8 cellular contexts compared by ENCODE assay signal in the genomic region with DNA sequence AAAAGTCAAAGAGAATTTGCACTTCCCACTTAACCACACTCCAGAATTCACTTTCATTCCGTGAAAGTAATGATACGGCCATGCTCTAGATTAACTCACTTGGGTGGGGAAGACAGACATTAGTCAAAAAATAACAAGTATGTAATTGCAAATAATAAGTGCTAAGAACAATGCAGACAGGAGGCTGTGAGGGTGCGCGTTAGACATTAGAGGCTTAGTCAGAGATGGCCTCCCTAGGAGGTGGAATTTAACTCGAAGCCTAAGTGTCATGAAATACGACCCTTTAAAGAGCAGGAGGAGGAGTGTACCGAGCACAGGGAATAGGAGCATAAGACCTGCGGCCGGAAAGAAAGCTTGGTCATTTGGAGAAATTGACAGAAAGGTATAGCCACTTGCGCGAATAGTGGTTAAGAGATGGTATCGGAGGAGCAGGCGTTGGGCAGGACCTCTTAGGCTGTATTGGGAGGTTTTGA. TPM values are rescaled to one million over a fixed set of nuclear protein-coding genes. Genes with fewer than 3 reads are reported as not detected.
A peak's percentile ranks its signal among the peaks of the same experiment; 100 is the strongest.
DNase-seq lines count a peak whose midpoint lies in the region; ATAC-seq and TF ChIP-seq lines count a peak whose summit lies in the region.

No MANE protein-coding gene starts in this region.

- H3K27ac Mint-ChIP-seq in Caco-2 (ENCODE audit: unreplicated experiment), result no peak overlapping the region

- H3K4me1 Mint-ChIP-seq in Caco-2 (ENCODE audit: low read depth, unreplicated experiment), result peaks cover 12% of the 10 kb centered on the region

- H3K27me3 ChIP-seq in Caco-2 (replicated peaks; ENCODE audit: control insufficient read depth, insufficient read depth, low read length), result no peaks in the 10 kb centered on the region
- H3K27me3 ChIP-seq in body of pancreas, result no peaks in the 10 kb centered on the region
- H3K27me3 ChIP-seq in liver (ENCODE audit: control insufficient read depth in 4 of 4, insufficient read depth in 4 of 4, low read length in 3 of 4), result no peaks in the 10 kb centered on the region
- H3K27me3 ChIP-seq in upper lobe of right lung, result no peaks in the 10 kb centered on the region

- peak overlapping the region; percentile 55 to 67 for H3K9ac ChIP-seq in liver (ENCODE audit: low read depth in 1 of 2, low read length in 2 of 2)

- POLR2A ChIA-PET in Caco-2 (lab: Charles Lee), result no interaction called here

- H3K36me3 Mint-ChIP-seq in Caco-2 (ENCODE audit: insufficient read depth, unreplicated experiment), result peaks cover 35% of the 10 kb centered on the region

- intact Hi-C loops in Caco-2 (cut with micrococcal nuclease; ENCODE audit: unreplicated experiment), result no loop called here
- intact Hi-C loops in body of pancreas (cut with DNase I), result no loop called here
- intact Hi-C loops in upper lobe of right lung (cut with DNase I), result no loop called here

- H3K27ac ChIP-seq in body of pancreas, result peak overlapping the region in 3 of 4 donors; percentile 76 to 84 (median 83)
- H3K27ac ChIP-seq in liver (ENCODE audit: low read depth in 1 of 2, low read length in 2 of 2), result peak overlapping the region; percentile 73 to 75
- H3K27ac ChIP-seq in upper lobe of right lung, result peak overlapping the region; percentile 85

- TSS peak; percentile 38 for BruUV-seq in Caco-2 (replicated peaks; lab: Mats Ljungman, UMichigan)

- TF ChIP-seq CTCF in Caco-2 (IDR thresholded peaks at IDR 0.05; ENCODE audit: insufficient read depth in 1 of 2, low read depth in 1 of 2, low read length in 1 of 2, severe bottlenecking in 1 of 2, unreplicated experiment in 1 of 2) (no peak), body of pancreas (IDR thresholded peaks at IDR 0.05) (peak in 1 of 7 experiments; percentile 2), liver (IDR thresholded peaks at IDR 0.05; ENCODE audit: low read depth, low read length, missing input control) (no peak), upper lobe of right lung (IDR thresholded peaks at IDR 0.05) (no peak)

- H3K27me3 Mint-ChIP-seq in Caco-2 (ENCODE audit: insufficient read depth, unreplicated experiment), result no peaks in the 10 kb centered on the region

- WGBS in body of pancreas, 2 donors, result 1% methylated on average over 13 of the region's 13 CpGs
- 1% methylated on average over 13 of the region's 13 CpGs for WGBS in liver

- DNase-seq in Caco-2 (peak in 1 of 2 experiments; percentile 15), NCI-H526 treated with DMSO at 0.1 percent for 48 hours (lab: John Stamatoyannopoulos, UW) (peak; percentile 27), body of pancreas (no peak), upper lobe of right lung (no peak)

- H3K36me3 ChIP-seq in Caco-2 (ENCODE audit: control insufficient read depth, insufficient read depth, low read length) (no peaks in the 10 kb centered on the region; the same call in none of the 2 replicates), body of pancreas (replicated peaks in 1 of 2; ENCODE audit: insufficient read depth in 1 of 2, low read depth in 2 of 2) (no peaks in the 10 kb centered on the region), liver (ENCODE audit: control insufficient read depth in 4 of 4, insufficient read depth in 3 of 4, low read depth in 1 of 4, low read length in 3 of 4) (peaks cover 3 to 23% (median 12%) of the 10 kb centered on the region in 4 donors), upper lobe of right lung (peaks cover 29% of the 10 kb centered on the region)

- H3K4me3 ChIP-seq in Caco-2 (ENCODE audit: low read depth, low read length) (peak overlapping the region; percentile 80), body of pancreas (peak overlapping the region; percentile 66 to 72), liver (ENCODE audit: low read depth in 1 of 3, low read length in 3 of 3) (peak overlapping the region; percentile 53 to 82 (median 66)), upper lobe of right lung (peak overlapping the region; percentile 77)

- H3K4me3 Mint-ChIP-seq in Caco-2 (ENCODE audit: unreplicated experiment), result no peak overlapping the region

- ATAC-seq in GM21723 (IDR thresholded peaks at IDR 0.05; ENCODE audit: unreplicated experiment) (peak; percentile 31), body of pancreas (no peak), upper lobe of right lung (no peak), GM18861 (IDR thresholded peaks at IDR 0.05; ENCODE audit: unreplicated experiment) (no peak), GM21619 (IDR thresholded peaks at IDR 0.05; ENCODE audit: unreplicated experiment) (no peak)

- H3K9me3 ChIP-seq in Caco-2 (no peaks in the 10 kb centered on the region), body of pancreas (no peaks in the 10 kb centered on the region), liver (ENCODE audit: control insufficient read depth in 4 of 4, low read length in 3 of 4) (no peaks in the 10 kb centered on the region), upper lobe of right lung (no peaks in the 10 kb centered on the region)

- no peaks in the 10 kb centered on the region for H3K9me3 Mint-ChIP-seq in Caco-2 (ENCODE audit: unreplicated experiment)

- CTCF ChIA-PET in Caco-2 (lab: Charles Lee), result no interaction called here

- H3K4me1 ChIP-seq in Caco-2 (no peaks in the 10 kb centered on the region), body of pancreas (peaks cover 19% of the 10 kb centered on the region), liver (ENCODE audit: control insufficient read depth in 4 of 4, insufficient read depth in 4 of 4, low read length in 3 of 4) (peaks cover 5 to 22% (median 17%) of the 10 kb centered on the region in 4 donors), upper lobe of right lung (peaks cover 16% of the 10 kb centered on the region)

- TF ChIP-seq RAD21 in liver (IDR thresholded peaks at IDR 0.05), result no peak

- TF ChIP-seq POLR2A in body of pancreas (IDR thresholded peaks at IDR 0.05), result no peak

TF ChIP-seq in liver, 16 proteins besides CTCF, POLR2A, EP300 and RAD21:
- TF ChIP-seq TAF1 (conservative IDR thresholded peaks at IDR 0.05) (no peak), FOXA1 (IDR thresholded peaks at IDR 0.05) (no peak), FOXA2 (IDR thresholded peaks at IDR 0.05) (no peak), YY1 (IDR thresholded peaks at IDR 0.05) (no peak), GABPA (IDR thresholded peaks at IDR 0.05 in 1 of 2, conservative IDR thresholded peaks at IDR 0.05 in 1 of 2) (no peak), RXRA (IDR thresholded peaks at IDR 0.05) (no peak), NR2F2 (IDR thresholded peaks at IDR 0.05) (no peak), HNF4A (conservative IDR thresholded peaks at IDR 0.05) (no peak), SP1 (IDR thresholded peaks at IDR 0.05) (no peak), HNF4G (IDR thresholded peaks at IDR 0.05) (no peak)
- TF ChIP-seq, protein P1, sequence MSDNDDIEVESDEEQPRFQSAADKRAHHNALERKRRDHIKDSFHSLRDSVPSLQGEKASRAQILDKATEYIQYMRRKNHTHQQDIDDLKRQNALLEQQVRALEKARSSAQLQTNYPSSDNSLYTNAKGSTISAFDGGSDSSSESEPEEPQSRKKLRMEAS (IDR thresholded peaks at IDR 0.05), result no peak
- TF ChIP-seq, protein P2, sequence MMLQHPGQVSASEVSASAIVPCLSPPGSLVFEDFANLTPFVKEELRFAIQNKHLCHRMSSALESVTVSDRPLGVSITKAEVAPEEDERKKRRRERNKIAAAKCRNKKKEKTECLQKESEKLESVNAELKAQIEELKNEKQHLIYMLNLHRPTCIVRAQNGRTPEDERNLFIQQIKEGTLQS (IDR thresholded peaks at IDR 0.05), result no peak
- TF ChIP-seq, protein P3, sequence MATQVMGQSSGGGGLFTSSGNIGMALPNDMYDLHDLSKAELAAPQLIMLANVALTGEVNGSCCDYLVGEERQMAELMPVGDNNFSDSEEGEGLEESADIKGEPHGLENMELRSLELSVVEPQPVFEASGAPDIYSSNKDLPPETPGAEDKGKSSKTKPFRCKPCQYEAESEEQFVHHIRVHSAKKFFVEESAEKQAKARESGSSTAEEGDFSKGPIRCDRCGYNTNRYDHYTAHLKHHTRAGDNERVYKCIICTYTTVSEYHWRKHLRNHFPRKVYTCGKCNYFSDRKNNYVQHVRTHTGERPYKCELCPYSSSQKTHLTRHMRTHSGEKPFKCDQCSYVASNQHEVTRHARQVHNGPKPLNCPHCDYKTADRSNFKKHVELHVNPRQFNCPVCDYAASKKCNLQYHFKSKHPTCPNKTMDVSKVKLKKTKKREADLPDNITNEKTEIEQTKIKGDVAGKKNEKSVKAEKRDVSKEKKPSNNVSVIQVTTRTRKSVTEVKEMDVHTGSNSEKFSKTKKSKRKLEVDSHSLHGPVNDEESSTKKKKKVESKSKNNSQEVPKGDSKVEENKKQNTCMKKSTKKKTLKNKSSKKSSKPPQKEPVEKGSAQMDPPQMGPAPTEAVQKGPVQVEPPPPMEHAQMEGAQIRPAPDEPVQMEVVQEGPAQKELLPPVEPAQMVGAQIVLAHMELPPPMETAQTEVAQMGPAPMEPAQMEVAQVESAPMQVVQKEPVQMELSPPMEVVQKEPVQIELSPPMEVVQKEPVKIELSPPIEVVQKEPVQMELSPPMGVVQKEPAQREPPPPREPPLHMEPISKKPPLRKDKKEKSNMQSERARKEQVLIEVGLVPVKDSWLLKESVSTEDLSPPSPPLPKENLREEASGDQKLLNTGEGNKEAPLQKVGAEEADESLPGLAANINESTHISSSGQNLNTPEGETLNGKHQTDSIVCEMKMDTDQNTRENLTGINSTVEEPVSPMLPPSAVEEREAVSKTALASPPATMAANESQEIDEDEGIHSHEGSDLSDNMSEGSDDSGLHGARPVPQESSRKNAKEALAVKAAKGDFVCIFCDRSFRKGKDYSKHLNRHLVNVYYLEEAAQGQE (IDR thresholded peaks at IDR 0.05), result no peak

RNA-seq across cellular contexts. Expression of a gene that starts 0.6 kb away (rescaled TPM):
- total RNA-seq in Caco-2 (2022), result 48.0 and 54.2 TPM in 2 replicates
- total RNA-seq in body of pancreas, result 1 to 10 TPM; 6.7 to 7.6 TPM
- total RNA-seq in liver, result 10 to 100 TPM in 1 of 2 donors, 1 to 10 TPM in 1; 5.4 to 10.5 TPM
- 10 to 100 TPM; 14.3 to 35.9 TPM for polyA plus RNA-seq in liver
- total RNA-seq in upper lobe of right lung, result 15.2 TPM
